Comparison of ENCODE assay signal across 1 cellular context in genomic region chr12:101459642-101460346, GRCh38.
TF ChIP-seq lines count a peak whose summit lies in the region.

No MANE protein-coding gene starts in this region.

TF ChIP-seq in HepG2, 621 proteins besides CTCF, POLR2A, EP300 and RAD21 (continued from another document and continues in another):
- TF ChIP-seq TERF1 (CRISPR knock-in tag; IDR thresholded peaks at IDR 0.05) (no peak), ZNF644 (CRISPR knock-in tag; IDR thresholded peaks at IDR 0.05; ENCODE audit: low read depth) (peak; percentile 53; the same call in 1 of the 2 replicates), DPF2 (CRISPR knock-in tag; IDR thresholded peaks at IDR 0.05; ENCODE audit: borderline replicate concordance, low read depth) (no peak), HHEX (CRISPR knock-in tag; IDR thresholded peaks at IDR 0.05) (peak; percentile 59; the same call in 1 of the 2 replicates), THRA (CRISPR knock-in tag; IDR thresholded peaks at IDR 0.05; ENCODE audit: borderline replicate concordance) (no peak), MAFF (IDR thresholded peaks at IDR 0.05; ENCODE audit: low read depth, low read length) (no peak), ELF3 (CRISPR knock-in tag; IDR thresholded peaks at IDR 0.05) (peak; percentile 64; the same call in 1 of the 2 replicates), ATF3 (CRISPR knock-in tag; IDR thresholded peaks at IDR 0.05) (no peak; the same call in 1 of the 2 replicates), CERS6 (CRISPR knock-in tag; IDR thresholded peaks at IDR 0.05) (no peak), KDM6A (CRISPR knock-in tag; IDR thresholded peaks at IDR 0.05; ENCODE audit: low read depth) (no peak), SRSF9 (IDR thresholded peaks at IDR 0.05; ENCODE audit: borderline replicate concordance, insufficient read depth, low read depth, low read length, poor library complexity, severe bottlenecking) (no peak), ZNF615 (CRISPR knock-in tag; IDR thresholded peaks at IDR 0.05; ENCODE audit: borderline replicate concordance) (no peak), NFKB2 (CRISPR knock-in tag; IDR thresholded peaks at IDR 0.05; ENCODE audit: borderline replicate concordance) (no peak), NAIF1 (CRISPR knock-in tag; IDR thresholded peaks at IDR 0.05; ENCODE audit: borderline replicate concordance) (no peak), FOXO1 (CRISPR knock-in tag; IDR thresholded peaks at IDR 0.05) (peak; percentile 57; the same call in 1 of the 2 replicates), MXI1 (IDR thresholded peaks at IDR 0.05; ENCODE audit: borderline replicate concordance, low read depth, low read length) (no peak), ATRX (CRISPR knock-in tag; IDR thresholded peaks at IDR 0.05; ENCODE audit: borderline replicate concordance) (no peak), KDM2A (CRISPR knock-in tag; IDR thresholded peaks at IDR 0.05; ENCODE audit: borderline replicate concordance, low read depth) (no peak), ZNF646 (CRISPR knock-in tag; IDR thresholded peaks at IDR 0.05) (no peak), NR2F6 (IDR thresholded peaks at IDR 0.05) (no peak; the same call in 1 of the 2 replicates), NR2F6 (CRISPR knock-in tag; IDR thresholded peaks at IDR 0.05) (peak; percentile 62; the same call in 1 of the 2 replicates), FOXK1 (CRISPR knock-in tag; IDR thresholded peaks at IDR 0.05; ENCODE audit: borderline replicate concordance, low read depth) (no peak), PBX2 (CRISPR knock-in tag; IDR thresholded peaks at IDR 0.05) (no peak), ONECUT2 (CRISPR knock-in tag; IDR thresholded peaks at IDR 0.05) (no peak), CREB1 (IDR thresholded peaks at IDR 0.05) (no peak), CREB1 (CRISPR knock-in tag; IDR thresholded peaks at IDR 0.05) (no peak), ZNF749 (CRISPR knock-in tag; IDR thresholded peaks at IDR 0.05; ENCODE audit: borderline replicate concordance) (no peak), ZNF512B (CRISPR knock-in tag; IDR thresholded peaks at IDR 0.05; ENCODE audit: borderline replicate concordance) (no peak), PREB (CRISPR knock-in tag; IDR thresholded peaks at IDR 0.05) (no peak), SAP130 (CRISPR knock-in tag; IDR thresholded peaks at IDR 0.05; ENCODE audit: low read depth) (peak; percentile 41; the same call in 1 of the 2 replicates), NCOA2 (CRISPR knock-in tag; IDR thresholded peaks at IDR 0.05) (peak; percentile 32; the same call in 1 of the 2 replicates), BRF2 (CRISPR knock-in tag; IDR thresholded peaks at IDR 0.05) (no peak), PATZ1 (CRISPR knock-in tag; IDR thresholded peaks at IDR 0.05) (no peak), SOX13 (IDR thresholded peaks at IDR 0.05) (no peak), SOX13 (CRISPR knock-in tag; conservative IDR thresholded peaks at IDR 0.05 in 1 of 2, IDR thresholded peaks at IDR 0.05 in 1 of 2) (peak in 1 of 2 experiments; percentile 88; a peak in 2 of 4 replicates), KLF9 (CRISPR knock-in tag; IDR thresholded peaks at IDR 0.05; ENCODE audit: low read depth) (no peak), ZBTB7A (CRISPR knock-in tag; IDR thresholded peaks at IDR 0.05) (no peak), TBL1XR1 (IDR thresholded peaks at IDR 0.05; ENCODE audit: borderline replicate concordance, low read length, partially characterized antibody) (no peak), ZMYM2 (CRISPR knock-in tag; IDR thresholded peaks at IDR 0.05) (peak; percentile 89), RNF2 (conservative IDR thresholded peaks at IDR 0.05; ENCODE audit: low read depth) (no peak), RBAK (CRISPR knock-in tag; IDR thresholded peaks at IDR 0.05) (no peak)
